In genomic region chr1:220241072-220241663, GRCh38 we compare ENCODE assay signal across 24 cellular contexts. TPM values are rescaled to one million over a fixed set of nuclear protein-coding genes. Genes with fewer than 3 reads are reported as not detected.
A peak's percentile ranks its signal among the peaks of the same experiment; 100 is the strongest.
DNase-seq lines count a peak whose midpoint lies in the region; ATAC-seq lines count a peak whose summit lies in the region.
"Had no signal": no experiment of that assay in that cellular context is flagged by ENCODE, and none has a peak within 500 bp of the region (broad histone marks: within the 10 kb centered on the region; RNA-seq: fewer than 3 reads in every experiment).

No MANE protein-coding gene starts in this region.

- peak overlapping the region; percentile 87 for H3K27ac Mint-ChIP-seq in activated T-cell treated with anti-CD3 and anti-CD28 coated beads, Interleukin-2, amount 50 U/mL, for 24 hours
- H3K27ac Mint-ChIP-seq in activated T-helper 2 cell treated with anti-CD3 and anti-CD28 coated beads, Interferon-gamma antibody, Interleukin-2, Interleukin-4, amounts not matched to agents 10 μg/mL and 5 μg/mL and 100 μg/mL, durations not matched to agents 14 hours and 24 hours and 36 hours = peak overlapping the region; percentile 50
- H3K27ac Mint-ChIP-seq: activated CD4-positive, alpha-beta T cell treated with anti-CD3 and anti-CD28 coated beads, Interleukin-2, amount 10 ng/mL, durations not matched to agents 7 days and 5 days; T-cell had no signal

- no peaks in the 10 kb centered on the region for H3K27me3 ChIP-seq in H7 (ENCODE audit: control insufficient read depth, insufficient read depth, low read length)
- H3K27me3 ChIP-seq: Peyer's patch, right atrium auricular region had no signal

- no peaks in the 10 kb centered on the region for H3K36me3 ChIP-seq in H7 (replicated peaks; ENCODE audit: control insufficient read depth, insufficient read depth, low read length)
- H3K36me3 ChIP-seq: Peyer's patch, right atrium auricular region had no signal

- H3K36me3 Mint-ChIP-seq in activated T-cell treated with anti-CD3 and anti-CD28 coated beads, Interleukin-2, amount 50 U/mL, for 24 hours (ENCODE audit: low read depth) = peaks cover 38% of the 10 kb centered on the region
- H3K36me3 Mint-ChIP-seq in activated T-helper 2 cell treated with anti-CD3 and anti-CD28 coated beads, Interferon-gamma antibody, Interleukin-2, Interleukin-4, amounts not matched to agents 10 μg/mL and 5 μg/mL and 100 μg/mL, durations not matched to agents 14 hours and 24 hours and 36 hours (ENCODE audit: low read depth) = peaks cover 37% of the 10 kb centered on the region

- no peak overlapping the region for H3K4me3 Mint-ChIP-seq in activated T-cell treated with anti-CD3 and anti-CD28 coated beads, Interleukin-2, amount 50 U/mL, for 24 hours
- no peak overlapping the region for H3K4me3 Mint-ChIP-seq in activated T-helper 2 cell treated with anti-CD3 and anti-CD28 coated beads, Interferon-gamma antibody, Interleukin-2, Interleukin-4, amounts not matched to agents 10 μg/mL and 5 μg/mL and 100 μg/mL, durations not matched to agents 14 hours and 24 hours and 36 hours (ENCODE audit: low read depth)
- H3K4me3 Mint-ChIP-seq: activated CD4-positive, alpha-beta T cell treated with anti-CD3 and anti-CD28 coated beads, Interleukin-2, amount 10 ng/mL, durations not matched to agents 7 days and 5 days; T-cell had no signal

- H3K4me3 ChIP-seq in H7 (ENCODE audit: insufficient read depth, low read depth, low read length) = no peak overlapping the region
- H3K4me3 ChIP-seq: A549, Peyer's patch, right atrium auricular region had no signal

- no peak for DNase-seq in activated T-cell treated with anti-CD3 and anti-CD28 coated beads, Interleukin-2, amount 50 U/mL, for 24 hours
- no peak for DNase-seq in activated T-cell treated with anti-CD3 and anti-CD28 coated beads, Interleukin-2, amount 50 U/mL, for 48 hours
- DNase-seq in activated T-helper 2 cell treated with anti-CD3 and anti-CD28 coated beads, Interferon-gamma antibody, Interleukin-2, Interleukin-4, amounts not matched to agents 10 μg/mL and 5 μg/mL and 100 μg/mL, durations not matched to agents 14 hours and 24 hours and 36 hours (ENCODE audit: low spot score) = no peak
- no peak for DNase-seq in stimulated activated naive CD8-positive, alpha-beta T cell treated with anti-CD3 and anti-CD28 coated beads, Interleukin-15, Interleukin-2, amounts not matched to agents 100 U/mL and 50 U/mL, for 24 hours
- no peak for DNase-seq in posterior cingulate gyrus
- DNase-seq in H7 = no peak
- DNase-seq: activated CD4-positive, alpha-beta T cell treated with anti-CD3 and anti-CD28 coated beads, Interleukin-2, amount 10 ng/mL, durations not matched to agents 7 days and 5 days; activated CD8-positive, alpha-beta memory T cell treated with anti-CD3 and anti-CD28 coated beads, Interleukin-2, amount 50 U/mL, for 4 hours; anterior cingulate cortex; COR-L47; DMS79; HCEC 1CT; head of caudate nucleus; left cardiac atrium; mesenchymal stem cell; NCI-H1092 treated with DMSO at 0.1 percent for 48 hours; NCI-H1930; NCI-H226; Peyer's patch; T-cell had no signal

- no peaks in the 10 kb centered on the region for H3K27me3 Mint-ChIP-seq in activated T-cell treated with anti-CD3 and anti-CD28 coated beads, Interleukin-2, amount 50 U/mL, for 24 hours
- H3K27me3 Mint-ChIP-seq in activated T-helper 2 cell treated with anti-CD3 and anti-CD28 coated beads, Interferon-gamma antibody, Interleukin-2, Interleukin-4, amounts not matched to agents 10 μg/mL and 5 μg/mL and 100 μg/mL, durations not matched to agents 14 hours and 24 hours and 36 hours (ENCODE audit: low read depth) = no peaks in the 10 kb centered on the region
- H3K27me3 Mint-ChIP-seq: activated CD4-positive, alpha-beta T cell treated with anti-CD3 and anti-CD28 coated beads, Interleukin-2, amount 10 ng/mL, durations not matched to agents 7 days and 5 days; T-cell had no signal

- peaks cover 48% of the 10 kb centered on the region for H3K4me1 Mint-ChIP-seq in activated T-cell treated with anti-CD3 and anti-CD28 coated beads, Interleukin-2, amount 50 U/mL, for 24 hours (ENCODE audit: low read depth)
- H3K4me1 Mint-ChIP-seq in activated T-helper 2 cell treated with anti-CD3 and anti-CD28 coated beads, Interferon-gamma antibody, Interleukin-2, Interleukin-4, amounts not matched to agents 10 μg/mL and 5 μg/mL and 100 μg/mL, durations not matched to agents 14 hours and 24 hours and 36 hours (ENCODE audit: low read depth) = peaks cover 15% of the 10 kb centered on the region

- H3K9me3 Mint-ChIP-seq in activated T-cell treated with anti-CD3 and anti-CD28 coated beads, Interleukin-2, amount 50 U/mL, for 24 hours = peaks cover 7% of the 10 kb centered on the region
- peaks cover 17% of the 10 kb centered on the region for H3K9me3 Mint-ChIP-seq in activated T-helper 2 cell treated with anti-CD3 and anti-CD28 coated beads, Interferon-gamma antibody, Interleukin-2, Interleukin-4, amounts not matched to agents 10 μg/mL and 5 μg/mL and 100 μg/mL, durations not matched to agents 14 hours and 24 hours and 36 hours

- intact Hi-C loops in activated T-helper 2 cell treated with anti-CD3 and anti-CD28 coated beads, Interferon-gamma antibody, Interleukin-2, Interleukin-4, amounts not matched to agents 10 μg/mL and 5 μg/mL and 100 μg/mL, durations not matched to agents 14 hours and 24 hours and 36 hours (cut with micrococcal nuclease) = no loop called here
- intact Hi-C loops in posterior cingulate gyrus (cut with DNase I) = no loop called here

- ATAC-seq in HG02885 (IDR thresholded peaks at IDR 0.05; ENCODE audit: poor library complexity, unreplicated experiment) (peak; percentile 50), GM21576 (IDR thresholded peaks at IDR 0.05; ENCODE audit: unreplicated experiment) (no peak)
- peak; percentile 72 for ATAC-seq in stimulated activated naive CD8-positive, alpha-beta T cell treated with anti-CD3 and anti-CD28 coated beads, Interleukin-15, Interleukin-2, amounts not matched to agents 100 U/mL and 50 U/mL, for 24 hours
- ATAC-seq: A549, left cardiac atrium, T-cell had no signal

RNA-seq across cellular contexts. Expression of gene RAB3GAP2, which starts 31.1 kb away (rescaled TPM):
- total RNA-seq in activated T-helper 2 cell treated with anti-CD3 and anti-CD28 coated beads, Interferon-gamma antibody, Interleukin-2, Interleukin-4, amounts not matched to agents 10 μg/mL and 5 μg/mL and 100 μg/mL, durations not matched to agents 14 hours and 24 hours and 36 hours = 52.8 and 60.7 TPM in 2 replicates
- total RNA-seq in H7 (2014; rRNA removed; shearing (Covaris generic)) = 32.4 and 43.5 TPM in 2 replicates
